Comparison of ENCODE assay signal across 1 cellular context in genomic region chrX:154098551-154098950, GRCh38.
TF ChIP-seq lines count a peak whose summit lies in the region.

No MANE protein-coding gene starts in this region.

TF ChIP-seq in K562, 482 proteins besides CTCF, POLR2A, EP300 and RAD21:
- no peak for TF ChIP-seq ZNF277 (CRISPR knock-in tag; IDR thresholded peaks at IDR 0.05; ENCODE audit: borderline replicate concordance)
- TF ChIP-seq PHB (CRISPR knock-in tag; IDR thresholded peaks at IDR 0.05): no peak
- no peak for TF ChIP-seq ZNF449 (CRISPR knock-in tag; IDR thresholded peaks at IDR 0.05)
- TF ChIP-seq HNRNPK (IDR thresholded peaks at IDR 0.05; ENCODE audit: low read depth, low read length, poor library complexity, severe bottlenecking): no peak
- TF ChIP-seq BRD9 (IDR thresholded peaks at IDR 0.05; ENCODE audit: low read depth, partially characterized antibody): no peak
- TF ChIP-seq TOE1 (IDR thresholded peaks at IDR 0.05; ENCODE audit: borderline replicate concordance): no peak
- TF ChIP-seq TOE1 (CRISPR knock-in tag; IDR thresholded peaks at IDR 0.05; ENCODE audit: borderline replicate concordance, low read depth): no peak
- no peak for TF ChIP-seq SAFB (IDR thresholded peaks at IDR 0.05; ENCODE audit: borderline replicate concordance, low read depth, low read length)
- no peak for TF ChIP-seq HMBOX1 (IDR thresholded peaks at IDR 0.05)
- no peak for TF ChIP-seq SPI1 (IDR thresholded peaks at IDR 0.05; ENCODE audit: borderline replicate concordance, low read depth, low read length)
- no peak for TF ChIP-seq IRF1 (CRISPR knock-in tag; IDR thresholded peaks at IDR 0.05; ENCODE audit: borderline replicate concordance)
- no peak for TF ChIP-seq HDAC2 (IDR thresholded peaks at IDR 0.05)
